In the genomic region with DNA sequence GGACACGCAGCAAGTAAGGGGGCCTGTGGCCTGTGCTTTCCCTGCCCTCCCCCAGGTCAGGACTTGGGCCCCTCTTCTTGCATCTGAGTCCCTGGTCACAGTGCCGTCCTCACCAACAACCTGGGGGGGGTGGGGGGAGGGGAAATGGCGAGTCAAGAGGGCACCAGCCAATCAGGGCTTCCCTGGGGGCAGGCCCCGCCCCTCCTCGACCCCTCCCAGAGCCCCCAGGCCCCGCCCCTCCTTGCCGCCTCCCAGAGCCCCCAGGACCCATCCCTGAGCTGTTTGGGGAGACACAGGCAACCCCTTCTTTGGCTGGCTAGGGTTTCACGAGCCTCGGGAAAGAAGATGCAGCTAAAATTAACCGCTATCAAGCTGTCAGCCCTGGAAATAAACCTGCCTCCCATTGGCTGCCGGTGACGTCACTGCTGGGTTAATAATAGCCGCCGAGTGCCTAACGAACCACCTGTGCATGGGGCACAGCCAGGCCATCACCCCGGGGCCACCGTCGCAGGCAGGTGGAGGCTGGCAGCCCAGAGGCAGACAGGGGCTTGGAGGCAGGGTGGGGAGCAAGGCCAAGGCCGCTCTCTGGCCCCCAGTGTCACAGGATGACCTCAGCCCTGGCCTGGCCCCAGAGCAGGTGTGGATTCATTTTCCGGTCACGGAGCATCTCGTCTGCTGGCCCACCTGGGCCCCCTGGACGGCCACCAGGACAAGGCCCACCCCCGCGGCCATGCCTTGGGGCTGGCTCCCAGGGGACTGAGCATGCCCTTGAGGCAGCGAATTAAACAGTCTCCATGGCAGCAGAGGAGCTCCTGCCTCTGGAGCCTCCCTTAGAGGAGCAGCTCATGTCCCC, we compare ENCODE assay signal across 11 cellular contexts. TPM values are rescaled to one million over a fixed set of nuclear protein-coding genes. Genes with fewer than 3 reads are reported as not detected.
DNase-seq lines count a peak whose midpoint lies in the region; ATAC-seq, FAIRE-seq and TF ChIP-seq lines count a peak whose summit lies in the region.
"Had no signal": no experiment of that assay in that cellular context is flagged by ENCODE, and none has a peak within 500 bp of the region (broad histone marks: within the 10 kb centered on the region; RNA-seq: fewer than 3 reads in every experiment).

No MANE protein-coding gene starts in this region.

- no peaks in the 10 kb centered on the region for H3K4me1 ChIP-seq in small intestine (ENCODE audit: control insufficient read depth in 2 of 2, insufficient read depth in 1 of 2, low read depth in 1 of 2, low read length in 1 of 2)

- FAIRE-seq in GM19239 (lab: Jason Lieb, UNC): no peak
- FAIRE-seq in small intestine (lab: Jason Lieb, UNC): no peak
- FAIRE-seq: G401.6 had no signal

- H3K9me3 ChIP-seq in WERI-Rb-1 (ENCODE audit: severe bottlenecking) (peaks cover 8% of the 10 kb centered on the region), small intestine (ENCODE audit: control insufficient read depth, low read depth) (no peaks in the 10 kb centered on the region)

- H3K27ac ChIP-seq in WERI-Rb-1 (peak overlapping the region; percentile 47), small intestine (ENCODE audit: low read depth in 1 of 2, low read length in 1 of 2) (no peak overlapping the region)
- H3K27ac ChIP-seq: epithelial cell of prostate had no signal

- H3K36me3 ChIP-seq in WERI-Rb-1: peaks cover 6% of the 10 kb centered on the region
- H3K36me3 ChIP-seq in small intestine (ENCODE audit: control insufficient read depth in 2 of 2, insufficient read depth in 2 of 2, low read length in 2 of 2): no peaks in the 10 kb centered on the region

- ATAC-seq in left colon: no peak
- ATAC-seq: Panc1 had no signal

- H3K27me3 ChIP-seq in WERI-Rb-1 (ENCODE audit: insufficient read depth, low read depth, severe bottlenecking) (no peaks in the 10 kb centered on the region), small intestine (ENCODE audit: control insufficient read depth in 2 of 2, insufficient read depth in 2 of 2, low read length in 2 of 2) (peaks cover 7 to 25% of the 10 kb centered on the region in 2 donors)

- peak overlapping the region; percentile 48 for H3K4me3 ChIP-seq in WERI-Rb-1 (ENCODE audit: low read depth, low read length)
- H3K4me3 ChIP-seq in small intestine (ENCODE audit: low read depth in 1 of 2, low read length in 2 of 2): no peak overlapping the region

- TF ChIP-seq CTCF in WERI-Rb-1 (IDR thresholded peaks at IDR 0.05; ENCODE audit: low read depth, low read length): no peak

- peak; percentile 71 for DNase-seq in DMS153 (lab: John Stamatoyannopoulos, UW)
- DNase-seq in NCI-H1436 treated with DMSO at 0.1 percent for 48 hours (lab: John Stamatoyannopoulos, UW): peak; percentile 45
- peak; percentile 84 for DNase-seq in WERI-Rb-1
- peak; percentile 63 for DNase-seq in inferior parietal cortex (ENCODE audit: extremely low spot score)
- no peak for DNase-seq in activated T-cell treated with anti-CD3 and anti-CD28 coated beads, Interleukin-2, amount 50 U/mL, for 1 hour
- no peak for DNase-seq in left colon
- no peak for DNase-seq in GM19239 (ENCODE audit: insufficient read length, low spot score)
- no peak for DNase-seq in small intestine

- WGBS in small intestine, 3 donors: 12 to 25% (median 24%) methylated on average over 24 to 26 of the region's 26 CpGs

- intact Hi-C loops in left colon (cut with DNase I, micrococcal nuclease): no loop called here

RNA-seq across cellular contexts. Expression of gene EEF1A2, which starts 3.2 kb away (rescaled TPM):
- 1 to 10 TPM; 1.3 to 1.8 TPM for total RNA-seq in left colon
- 10 to 100 TPM in 2 of 3 donors, 1 to 10 TPM in 1; 3.8 to 18.6 (median 15.7) TPM for polyA plus RNA-seq in small intestine

RNA-seq across cellular contexts. Expression of gene PPDPF, which starts 18.5 kb away (rescaled TPM):
- total RNA-seq in left colon: 100 to 1,000 TPM; 554 to 564 TPM
- polyA plus RNA-seq in small intestine: 100 to 1,000 TPM; 287 to 356 (median 302) TPM

RNA-seq across cellular contexts. Expression of gene KCNQ2, which starts 29.6 kb away (rescaled TPM):
- total RNA-seq in left colon: under 1 TPM; 0.21 to 0.28 TPM
- 1 to 10 TPM in 1 of 3 donors, under 1 TPM in 1, not detected in 1; 0.27 to 1.4 TPM for polyA plus RNA-seq in small intestine

RNA-seq across cellular contexts. Expression of gene PTK6, which starts 35.1 kb away (rescaled TPM):
- total RNA-seq in left colon: 100 to 1,000 TPM in 1 of 2 donors, 10 to 100 TPM in 1; 85.7 to 117 TPM
- polyA plus RNA-seq in small intestine: 10 to 100 TPM; 12.3 to 87.0 (median 82.7) TPM

RNA-seq across cellular contexts. Expression of gene SRMS, which starts 45.5 kb away (rescaled TPM):
- total RNA-seq in left colon: 1 to 10 TPM; 2.4 to 4.6 TPM
- polyA plus RNA-seq in small intestine: not detected

Comparison
In these comparisons a context has a peak if more than half of its experiments do, and no peak if none do; other contexts are left out.
1. DNase-seq: peak in DMS153 (single experiment), NCI-H1436 treated with DMSO at 0.1 percent for 48 hours (single experiment), WERI-Rb-1 (single experiment) and inferior parietal cortex (single experiment); none in activated T-cell treated with anti-CD3 and anti-CD28 coated beads, Interleukin-2, amount 50 U/mL, for 1 hour (single experiment), left colon (0 of 2), GM19239 (single experiment) and small intestine (single experiment).